ENCODE assay signal across 23 cellular contexts in the genomic region with DNA sequence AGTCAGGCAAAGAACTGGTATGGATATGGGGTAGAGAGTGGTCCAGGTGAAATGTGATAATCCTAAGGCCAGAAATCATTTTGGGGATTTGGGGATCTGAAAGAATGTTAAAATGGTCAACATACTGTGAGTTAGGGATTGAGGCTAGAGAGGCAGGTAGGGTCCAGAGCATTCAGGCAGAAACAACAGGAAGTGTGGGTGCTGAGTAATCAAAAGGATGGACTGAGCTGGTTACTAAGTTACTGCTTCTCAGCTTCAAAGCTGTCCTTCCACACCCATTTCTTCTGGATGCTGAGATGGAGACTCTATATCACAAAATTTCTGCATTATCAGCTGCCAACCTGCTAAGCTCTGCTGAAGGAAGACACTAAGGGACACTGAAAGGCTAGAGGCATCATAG. TPM values are rescaled to one million over a fixed set of nuclear protein-coding genes. Genes with fewer than 3 reads are reported as not detected.
DNase-seq lines count a peak whose midpoint lies in the region; ATAC-seq and TF ChIP-seq lines count a peak whose summit lies in the region.
"Had no signal": no experiment of that assay in that cellular context is flagged by ENCODE, and none has a peak within 500 bp of the region (broad histone marks: within the 10 kb centered on the region; RNA-seq: fewer than 3 reads in every experiment).

No MANE protein-coding gene starts in this region.

- H3K36me3 ChIP-seq in Loucy (ENCODE audit: insufficient read depth, low read length), result no peaks in the 10 kb centered on the region
- H3K36me3 ChIP-seq: right atrium auricular region, suprapubic skin, vagina had no signal

- H3K36me3 Mint-ChIP-seq in activated CD4-positive, alpha-beta T cell treated with anti-CD3 and anti-CD28 coated beads, Interleukin-2, amount 10 ng/mL, durations not matched to agents 24 days and 14 days (ENCODE audit: low read depth), result peaks cover 55% of the 10 kb centered on the region
- H3K36me3 Mint-ChIP-seq in activated T-helper 17 cell treated with anti-CD3 and anti-CD28 coated beads, Interleukin-2, amount 50 U/mL, for 72 hours (ENCODE audit: low read depth), result peaks cover 15% of the 10 kb centered on the region

- TF ChIP-seq CTCF in Loucy (conservative IDR thresholded peaks at IDR 0.05; ENCODE audit: low read length), result no peak
- TF ChIP-seq CTCF in GM13977 (IDR thresholded peaks at IDR 0.05; ENCODE audit: extremely low read depth, insufficient read depth, missing control alignments), result no peak

- no peaks in the 10 kb centered on the region for H3F3A ChIP-seq in Loucy (ENCODE audit: low read depth)

- no peak for DNase-seq in activated CD4-positive, alpha-beta T cell treated with anti-CD3 and anti-CD28 coated beads, Interleukin-2, amount 10 ng/mL, durations not matched to agents 24 days and 14 days
- DNase-seq in activated CD4-positive, alpha-beta T cell treated with anti-CD3 and anti-CD28 coated beads, Interleukin-2, amount 50 U/mL, for 1 hour, result no peak
- DNase-seq in kidney tubule cell (ENCODE audit: low spot score), result peak; percentile 62
- no peak for DNase-seq in foreskin melanocyte
- no peak for DNase-seq in stimulated activated naive CD8-positive, alpha-beta T cell treated with anti-CD3 and anti-CD28 coated beads, Interleukin-15, Interleukin-2, amounts not matched to agents 100 U/mL and 50 U/mL, for 24 hours
- no peak for DNase-seq in GM13977 (ENCODE audit: low spot score)
- DNase-seq: activated CD4-positive, alpha-beta T cell treated with anti-CD3 and anti-CD28 coated beads for 4 hours; hypothalamus; islet precursor cell; mammary epithelial cell; NCI-H1417 treated with DMSO at 0.1 percent for 48 hours; NCI-H2171 treated with DMSO at 0.1 percent for 48 hours; NCI-H526; stimulated activated CD4-positive, alpha-beta T cell treated with anti-CD3 and anti-CD28 coated beads, Interleukin-12 subunit alpha, Interleukin-12 subunit beta, amount 100 ng/mL, for 4 hours had no signal

- ATAC-seq in activated T-helper 17 cell treated with anti-CD3 and anti-CD28 coated beads, Interleukin-2, amount 50 U/mL, for 72 hours (replicated peaks), result peak; percentile 54
- ATAC-seq in stimulated activated naive CD8-positive, alpha-beta T cell treated with anti-CD3 and anti-CD28 coated beads, Interleukin-15, Interleukin-2, amounts not matched to agents 100 U/mL and 50 U/mL, for 24 hours, result no peak
- ATAC-seq: SK-N-SH treated with all-trans-retinoic acid at 6 μM for 48 hours had no signal

- in situ Hi-C loops in GM13977 (cut with MboI; ENCODE audit: low pct_unique_long_range_greater_than_20kb, low sequenced_read_pairs, unreplicated experiment), result no loop called here

- no peak overlapping the region for H3K9ac ChIP-seq in Loucy (ENCODE audit: low read depth, low read length, poor library complexity, severe bottlenecking)

- H3K4me2 ChIP-seq in Loucy (ENCODE audit: low read depth, low read length, poor library complexity, severe bottlenecking), result peak overlapping the region; percentile 64

- H3K79me2 ChIP-seq in Loucy (ENCODE audit: insufficient read depth, low read length), result no peaks in the 10 kb centered on the region

- peak overlapping the region; percentile 1 for H3K4me3 Mint-ChIP-seq in activated CD4-positive, alpha-beta T cell treated with anti-CD3 and anti-CD28 coated beads, Interleukin-2, amount 10 ng/mL, durations not matched to agents 24 days and 14 days
- H3K4me3 Mint-ChIP-seq in activated T-helper 17 cell treated with anti-CD3 and anti-CD28 coated beads, Interleukin-2, amount 50 U/mL, for 72 hours, result peak overlapping the region; percentile 21
- H3K4me3 Mint-ChIP-seq: B cell; dendritic cell treated with granulocyte-macrophage colony-stimulating factor and Interleukin-4, amounts not matched to agents 40 ng/mL and 50 ng/mL, for 4 days had no signal

- peaks cover 32% of the 10 kb centered on the region for H3K9me3 Mint-ChIP-seq in activated CD4-positive, alpha-beta T cell treated with anti-CD3 and anti-CD28 coated beads, Interleukin-2, amount 10 ng/mL, durations not matched to agents 24 days and 14 days
- H3K9me3 Mint-ChIP-seq in activated T-helper 17 cell treated with anti-CD3 and anti-CD28 coated beads, Interleukin-2, amount 50 U/mL, for 72 hours, result peaks cover 5% of the 10 kb centered on the region

- no peak overlapping the region for H2AFZ ChIP-seq in Loucy (ENCODE audit: low read length)

- peaks cover 50% of the 10 kb centered on the region for H3K4me1 ChIP-seq in Loucy (ENCODE audit: insufficient read depth, low read length, poor library complexity, severe bottlenecking)
- H3K4me1 ChIP-seq: right atrium auricular region, suprapubic skin, vagina had no signal

- H3K4me1 Mint-ChIP-seq in activated CD4-positive, alpha-beta T cell treated with anti-CD3 and anti-CD28 coated beads, Interleukin-2, amount 10 ng/mL, durations not matched to agents 24 days and 14 days, result peaks cover 71% of the 10 kb centered on the region
- H3K4me1 Mint-ChIP-seq in activated T-helper 17 cell treated with anti-CD3 and anti-CD28 coated beads, Interleukin-2, amount 50 U/mL, for 72 hours, result peaks cover 36% of the 10 kb centered on the region

- no peaks in the 10 kb centered on the region for H4K20me1 ChIP-seq in Loucy (ENCODE audit: insufficient read depth, low read length, poor library complexity, severe bottlenecking)

- no peaks in the 10 kb centered on the region for H3K9me2 ChIP-seq in Loucy (replicated peaks; ENCODE audit: low read depth, low read length)

- intact Hi-C loops in activated CD4-positive, alpha-beta T cell treated with anti-CD3 and anti-CD28 coated beads, Interleukin-2, amount 10 ng/mL, durations not matched to agents 24 days and 14 days (cut with micrococcal nuclease), result no loop called here

- H3K27ac Mint-ChIP-seq in activated CD4-positive, alpha-beta T cell treated with anti-CD3 and anti-CD28 coated beads, Interleukin-2, amount 10 ng/mL, durations not matched to agents 24 days and 14 days, result peak overlapping the region; percentile 77
- H3K27ac Mint-ChIP-seq in activated T-helper 17 cell treated with anti-CD3 and anti-CD28 coated beads, Interleukin-2, amount 50 U/mL, for 72 hours, result peak overlapping the region; percentile 37
- H3K27ac Mint-ChIP-seq: B cell; dendritic cell treated with granulocyte-macrophage colony-stimulating factor and Interleukin-4, amounts not matched to agents 40 ng/mL and 50 ng/mL, for 4 days had no signal

- H3K27me3 Mint-ChIP-seq in activated CD4-positive, alpha-beta T cell treated with anti-CD3 and anti-CD28 coated beads, Interleukin-2, amount 10 ng/mL, durations not matched to agents 24 days and 14 days, result no peaks in the 10 kb centered on the region
- no peaks in the 10 kb centered on the region for H3K27me3 Mint-ChIP-seq in activated T-helper 17 cell treated with anti-CD3 and anti-CD28 coated beads, Interleukin-2, amount 50 U/mL, for 72 hours

- peaks cover 16% of the 10 kb centered on the region for H3K9me3 ChIP-seq in Loucy (ENCODE audit: insufficient read depth, low read depth, low read length)
- H3K9me3 ChIP-seq: suprapubic skin, vagina had no signal

- no peak overlapping the region for H3K4me3 ChIP-seq in Loucy (ENCODE audit: low read length, poor library complexity, severe bottlenecking)
- H3K4me3 ChIP-seq: right atrium auricular region, suprapubic skin, vagina had no signal

- H3K27me3 ChIP-seq in Loucy (ENCODE audit: insufficient read depth, low read length, poor library complexity, severe bottlenecking), result no peaks in the 10 kb centered on the region
- H3K27me3 ChIP-seq: right atrium auricular region, suprapubic skin, vagina had no signal

RNA-seq across cellular contexts. Expression of gene PRKCQ, which starts 30.6 kb away (rescaled TPM):
- total RNA-seq in activated CD4-positive, alpha-beta T cell treated with anti-CD3 and anti-CD28 coated beads, Interleukin-2, amount 10 ng/mL, durations not matched to agents 24 days and 14 days, result 36.0 TPM in 2 replicates
- 10 to 100 TPM; 35.3 to 37.8 TPM for total RNA-seq in activated T-helper 17 cell treated with anti-CD3 and anti-CD28 coated beads, Interleukin-2, amount 50 U/mL, for 72 hours
- total RNA-seq: A172 had no signal
